In the genomic region with DNA sequence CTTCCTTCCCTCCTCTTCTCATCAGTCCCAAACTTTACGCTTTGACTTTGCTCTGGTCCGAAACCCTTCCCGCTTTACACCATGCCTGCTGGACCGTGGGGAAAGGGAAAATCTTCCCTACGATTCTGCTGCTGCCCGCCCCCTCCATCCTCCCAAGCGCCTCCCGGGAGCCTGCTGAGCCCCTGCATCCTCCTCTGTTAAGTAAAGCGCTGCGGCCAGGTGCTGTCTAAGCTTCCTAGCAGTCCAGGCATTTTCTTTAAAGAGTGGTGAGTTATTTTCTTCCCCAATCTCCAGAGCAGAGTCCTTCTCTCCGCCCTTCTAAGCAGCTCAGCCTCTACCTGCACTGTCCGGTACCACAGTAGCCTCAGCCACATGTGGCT, we compare ENCODE assay signal across 24 cellular contexts.
"Had no signal": no experiment of that assay in that cellular context is flagged by ENCODE, and none has a peak within 500 bp of the region (broad histone marks: within the 10 kb centered on the region; RNA-seq: fewer than 3 reads in every experiment).

No MANE protein-coding gene starts in this region.

- H3K27me3 Mint-ChIP-seq: activated CD4-positive, alpha-beta T cell treated with anti-CD3 and anti-CD28 coated beads, Interleukin-2, amount 10 ng/mL, durations not matched to agents 24 days and 14 days had no signal

- H3K4me3 Mint-ChIP-seq: activated CD4-positive, alpha-beta T cell treated with anti-CD3 and anti-CD28 coated beads, Interleukin-2, amount 10 ng/mL, durations not matched to agents 24 days and 14 days; activated CD8-positive, alpha-beta memory T cell treated with anti-CD3 and anti-CD28 coated beads, Interleukin-2, amount 10 ng/mL, durations not matched to agents 7 days and 5 days; activated CD8-positive, alpha-beta T cell treated with anti-CD3 and anti-CD28 coated beads for 36 hours; activated naive CD4-positive, alpha-beta T cell treated with anti-CD3 and anti-CD28 coated beads, Interleukin-2, amount 10 ng/mL, durations not matched to agents 7 days and 5 days; naive thymus-derived CD4-positive, alpha-beta T cell; stimulated activated naive CD8-positive, alpha-beta T cell treated with anti-CD3 and anti-CD28 coated beads, Interleukin-15, Interleukin-2, amounts not matched to agents 100 ng/mL and 50 ng/mL, for 24 hours had no signal

- H3K27me3 ChIP-seq: foreskin keratinocyte, neutrophil, ovary, right atrium auricular region, transverse colon, uterus had no signal

- ATAC-seq: activated CD4-positive, CD25-positive, alpha-beta regulatory T cell treated with anti-CD3 and anti-CD28 coated beads, Interleukin-2, amount 50 U/mL, for 24 hours; activated CD8-positive, alpha-beta memory T cell treated with anti-CD3 and anti-CD28 coated beads, Interleukin-2, amount 10 ng/mL, durations not matched to agents 7 days and 5 days; activated CD8-positive, alpha-beta T cell treated with anti-CD3 and anti-CD28 coated beads for 36 hours; foreskin keratinocyte; lower lobe of right lung; naive thymus-derived CD4-positive, alpha-beta T cell had no signal

- DNase-seq: activated CD4-positive, alpha-beta T cell treated with anti-CD3 and anti-CD28 coated beads, Interleukin-2, amount 10 ng/mL, durations not matched to agents 24 days and 14 days; activated CD8-positive, alpha-beta memory T cell treated with anti-CD3 and anti-CD28 coated beads, Interleukin-2, amount 10 ng/mL, durations not matched to agents 7 days and 5 days; activated CD8-positive, alpha-beta T cell treated with anti-CD3 and anti-CD28 coated beads for 36 hours; activated effector memory CD4-positive, alpha-beta T cell treated with anti-CD3 and anti-CD28 coated beads, Interleukin-2, amount 50 U/mL, for 16 hours; activated naive CD4-positive, alpha-beta T cell treated with anti-CD3 and anti-CD28 coated beads, Interleukin-2, amount 10 ng/mL, durations not matched to agents 7 days and 5 days; activated T-cell treated with anti-CD3 and anti-CD28 coated beads for 4 hours; brain microvascular endothelial cell; central memory CD4-positive, alpha-beta T cell; foreskin keratinocyte; kidney; lower lobe of right lung; naive thymus-derived CD4-positive, alpha-beta T cell; stimulated activated CD4-positive, alpha-beta T cell treated with anti-CD3 and anti-CD28 coated beads, Interleukin-12 subunit alpha, Interleukin-12 subunit beta, amount 100 ng/mL, for 4 hours; stimulated activated CD4-positive, alpha-beta T cell treated with anti-CD3 and anti-CD28 coated beads, Interleukin-4, amount 100 ng/mL, for 4 hours; transverse colon; uterus had no signal

- H3K4me1 Mint-ChIP-seq: activated CD4-positive, alpha-beta T cell treated with anti-CD3 and anti-CD28 coated beads, Interleukin-2, amount 10 ng/mL, durations not matched to agents 24 days and 14 days; activated CD8-positive, alpha-beta memory T cell treated with anti-CD3 and anti-CD28 coated beads, Interleukin-2, amount 10 ng/mL, durations not matched to agents 7 days and 5 days; activated naive CD4-positive, alpha-beta T cell treated with anti-CD3 and anti-CD28 coated beads, Interleukin-2, amount 10 ng/mL, durations not matched to agents 7 days and 5 days; naive thymus-derived CD4-positive, alpha-beta T cell had no signal

- H3K27ac Mint-ChIP-seq: activated CD4-positive, alpha-beta T cell treated with anti-CD3 and anti-CD28 coated beads, Interleukin-2, amount 10 ng/mL, durations not matched to agents 24 days and 14 days; activated CD8-positive, alpha-beta memory T cell treated with anti-CD3 and anti-CD28 coated beads, Interleukin-2, amount 10 ng/mL, durations not matched to agents 7 days and 5 days; activated CD8-positive, alpha-beta T cell treated with anti-CD3 and anti-CD28 coated beads for 36 hours; activated naive CD4-positive, alpha-beta T cell treated with anti-CD3 and anti-CD28 coated beads, Interleukin-2, amount 10 ng/mL, durations not matched to agents 7 days and 5 days; naive thymus-derived CD4-positive, alpha-beta T cell; stimulated activated naive CD8-positive, alpha-beta T cell treated with anti-CD3 and anti-CD28 coated beads, Interleukin-15, Interleukin-2, amounts not matched to agents 100 ng/mL and 50 ng/mL, for 24 hours had no signal

- FAIRE-seq: colon, kidney had no signal

- H3K36me3 ChIP-seq: brain microvascular endothelial cell, lower lobe of right lung, neutrophil, ovary, right atrium auricular region, transverse colon, uterus had no signal

- H3K36me3 Mint-ChIP-seq: activated CD8-positive, alpha-beta memory T cell treated with anti-CD3 and anti-CD28 coated beads, Interleukin-2, amount 10 ng/mL, durations not matched to agents 7 days and 5 days; activated naive CD4-positive, alpha-beta T cell treated with anti-CD3 and anti-CD28 coated beads, Interleukin-2, amount 10 ng/mL, durations not matched to agents 7 days and 5 days had no signal

- H3K4me3 ChIP-seq: lower lobe of right lung, ovary, psoas muscle, right atrium auricular region, transverse colon, uterus had no signal

- H3K4me1 ChIP-seq: foreskin keratinocyte, lower lobe of right lung, psoas muscle, right atrium auricular region, transverse colon, uterus had no signal

- H3K9me3 ChIP-seq: neutrophil, ovary, transverse colon, uterus had no signal

- H3K27ac ChIP-seq: brain microvascular endothelial cell, epithelial cell of prostate, foreskin keratinocyte, lower lobe of right lung, neutrophil, ovary, psoas muscle, right atrium auricular region, transverse colon, uterus had no signal
